Comparison of ENCODE assay signal across 31 cellular contexts in the genomic region with DNA sequence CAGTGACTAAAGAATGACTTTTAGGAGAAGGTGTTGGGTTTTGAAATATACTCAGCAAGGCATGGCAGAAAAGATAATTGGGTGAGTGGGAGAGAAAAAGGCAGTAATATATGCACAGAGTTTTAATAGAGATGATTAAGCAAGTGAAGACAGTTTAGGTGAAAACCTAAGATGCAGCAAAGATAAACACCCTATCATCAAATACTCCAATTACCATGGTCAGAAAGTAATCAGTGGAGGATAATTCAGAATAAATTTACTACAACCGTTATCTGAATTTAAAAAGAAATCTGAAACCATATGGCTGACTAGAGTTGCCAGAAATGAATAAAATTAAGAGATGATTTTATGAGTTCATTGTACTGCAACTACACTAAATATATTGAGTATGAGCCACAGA.
"Had no signal": no experiment of that assay in that cellular context is flagged by ENCODE, and none has a peak within 500 bp of the region (broad histone marks: within the 10 kb centered on the region; RNA-seq: fewer than 3 reads in every experiment).

No MANE protein-coding gene starts in this region.

- H3K36me3 ChIP-seq: adrenal gland, brain microvascular endothelial cell, breast epithelium had no signal

- FAIRE-seq: astrocyte, TTC549 had no signal

- H3K27ac ChIP-seq: adrenal gland, body of pancreas, brain microvascular endothelial cell, breast epithelium, VCaP had no signal

- DNase-seq: activated B cell treated with CpG ODN at 0.5 μM for 24 hours; activated CD4-positive, alpha-beta memory T cell treated with anti-CD3 and anti-CD28 coated beads for 36 hours; activated CD4-positive, alpha-beta T cell treated with anti-CD3 and anti-CD28 coated beads for 4 hours; activated CD4-positive, alpha-beta T cell treated with anti-CD3 and anti-CD28 coated beads, Interleukin-2, amount 10 ng/mL, durations not matched to agents 24 days and 14 days; activated CD4-positive, alpha-beta T cell treated with anti-CD3 and anti-CD28 coated beads, Interleukin-2, amount 50 U/mL, for 1 hour; activated CD4-positive, alpha-beta T cell treated with anti-CD3 and anti-CD28 coated beads, Interleukin-2, amount 50 U/mL, for 4 hours; activated CD4-positive, CD25-positive, alpha-beta regulatory T cell treated with anti-CD3 and anti-CD28 coated beads, Interleukin-2, amount 50 U/mL, for 72 hours; activated CD8-positive, alpha-beta memory T cell treated with anti-CD3 and anti-CD28 coated beads, Interleukin-2, amount 50 U/mL, for 4 hours; activated CD8-positive, alpha-beta T cell treated with anti-CD3 and anti-CD28 coated beads for 36 hours; activated effector memory CD4-positive, alpha-beta T cell treated with anti-CD3 and anti-CD28 coated beads, Interleukin-2, amount 50 U/mL, for 16 hours; activated gamma-delta T cell treated with Interleukin-2 at 50 U/mL for 16 hours; activated naive CD4-positive, alpha-beta T cell; activated naive CD4-positive, alpha-beta T cell treated with anti-CD3 and anti-CD28 coated beads for 36 hours; activated naive CD8-positive, alpha-beta T cell treated with anti-CD3 and anti-CD28 coated beads for 36 hours; activated T-cell treated with anti-CD3 and anti-CD28 coated beads for 4 hours; activated T-cell treated with anti-CD3 and anti-CD28 coated beads, Interleukin-2, amount 50 U/mL, for 1 hour; activated T-cell treated with anti-CD3 and anti-CD28 coated beads, Interleukin-2, amount 50 U/mL, for 4 hours; activated T-cell treated with anti-CD3 and anti-CD28 coated beads, Interleukin-2, amount 50 U/mL, for 72 hours; adrenal gland; amniotic stem cell; aorta; body of pancreas; brain microvascular endothelial cell; central memory CD4-positive, alpha-beta T cell; T-helper 1 cell; T-helper 2 cell; T-helper 9 cell had no signal

- H3K4me1 ChIP-seq: adrenal gland, body of pancreas, breast epithelium had no signal

- H3K9me3 ChIP-seq: adrenal gland, body of pancreas, breast epithelium had no signal

- H3K4me3 ChIP-seq: adrenal gland, body of pancreas, breast epithelium had no signal
